Comparison of ENCODE assay signal across 13 cellular contexts in genomic region chr13:106867249-106867648, GRCh38.
DNase-seq lines count a peak whose midpoint lies in the region; ATAC-seq, FAIRE-seq and TF ChIP-seq lines count a peak whose summit lies in the region.
"Had no signal": no experiment of that assay in that cellular context is flagged by ENCODE, and none has a peak within 500 bp of the region (broad histone marks: within the 10 kb centered on the region; RNA-seq: fewer than 3 reads in every experiment).

No MANE protein-coding gene starts in this region.

- TF ChIP-seq RAD21 in HepG2 (CRISPR knock-in tag; IDR thresholded peaks at IDR 0.05), result no peak

- TF ChIP-seq EP300 in HepG2 (IDR thresholded peaks at IDR 0.05; ENCODE audit: low read depth in 2 of 2, low read length in 2 of 2), result no peak
- TF ChIP-seq EP300 in HepG2 (CRISPR knock-in tag; IDR thresholded peaks at IDR 0.05; ENCODE audit: borderline replicate concordance), result no peak

- no TSS peak for BruUV-seq in HepG2 (replicated peaks; lab: Mats Ljungman, UMichigan)

- H3K4me2 ChIP-seq in GM23248 (ENCODE audit: unreplicated experiment) (no peak overlapping the region), HepG2 (ENCODE audit: low read depth, low read length) (no peak overlapping the region)

- no peaks in the 10 kb centered on the region for H3K27me3 Mint-ChIP-seq in brain
- peaks cover 0 to 5% of the 10 kb centered on the region in 2 donors for H3K27me3 Mint-ChIP-seq in stimulated activated naive B cell treated with anti-CD40 and anti-IgM and Interleukin-4, amounts not matched to agents 10 μg/mL and 1 μg/mL and 100 μg/mL, for 72 hours

- H3K4me1 ChIP-seq in GM23248 (ENCODE audit: insufficient read depth) (no peaks in the 10 kb centered on the region), HepG2 (ENCODE audit: insufficient read depth, low read length) (no peaks in the 10 kb centered on the region)

- H3K9me3 Mint-ChIP-seq in brain, result peaks cover 0 to 3% (median 0%) of the 10 kb centered on the region in 5 experiments
- H3K9me3 Mint-ChIP-seq in stimulated activated naive B cell treated with anti-CD40 and anti-IgM and Interleukin-4, amounts not matched to agents 10 μg/mL and 1 μg/mL and 100 μg/mL, for 72 hours, result no peaks in the 10 kb centered on the region
- H3K9me3 Mint-ChIP-seq: activated CD4-positive, alpha-beta memory T cell treated with anti-CD3 and anti-CD28 coated beads, Interleukin-2, amount 10 ng/mL, durations not matched to agents 7 days and 5 days had no signal

- TF ChIP-seq CTCF in brain (conservative IDR thresholded peaks at IDR 0.05), result peak in 1 of 2 experiments; percentile 31
- TF ChIP-seq CTCF in HepG2 (CRISPR knock-in tag; IDR thresholded peaks at IDR 0.05), result no peak

- WGBS in GM23248 (ENCODE audit: low coverage in 1 of 2, low lambda C conversion rate in 2 of 2, missing lambda C conversion rate in 2 of 2), 2 experiments, result 2 to 5% methylated on average over 13 of the region's 13 CpGs
- WGBS in HepG2 (ENCODE audit: low lambda C conversion rate), result 16% methylated on average over 13 of the region's 13 CpGs

- TF ChIP-seq POLR2A in HepG2 (IDR thresholded peaks at IDR 0.05; ENCODE audit: insufficient read depth in 1 of 2, low read depth in 2 of 2, low read length in 2 of 2), result no peak

- H3K36me3 ChIP-seq in GM23248 (ENCODE audit: low read depth) (no peaks in the 10 kb centered on the region), HepG2 (replicated peaks in 1 of 2; ENCODE audit: control insufficient read depth in 1 of 2, insufficient read depth in 2 of 2, low read length in 2 of 2) (no peaks in the 10 kb centered on the region)

- intact Hi-C loops in HepG2 (cut with micrococcal nuclease; ENCODE audit: unreplicated experiment), result no loop called here

- no peak for FAIRE-seq in HepG2 (lab: Jason Lieb, UNC)

- DNase-seq in GM23248 (peak; percentile 9), HepG2 (ENCODE audit: low spot score) (no peak), DMS79 (lab: John Stamatoyannopoulos, UW) (no peak), left lobe of liver (ENCODE audit: low spot score) (no peak)
- DNase-seq in stimulated activated naive B cell treated with anti-CD40 and anti-IgM and Interleukin-4, amounts not matched to agents 10 μg/mL and 1 μg/mL and 100 μg/mL, for 72 hours, result no peak
- DNase-seq in stimulated activated naive CD4-positive, alpha-beta T cell treated with Interleukin-2 at 50 U/mL for 16 hours (lab: John Stamatoyannopoulos, UW), result no peak
- DNase-seq: activated CD4-positive, alpha-beta memory T cell treated with anti-CD3 and anti-CD28 coated beads, Interleukin-2, amount 10 ng/mL, durations not matched to agents 7 days and 5 days; DMS 273 treated with DMSO at 0.1 percent for 48 hours; foreskin melanocyte; mucosa of descending colon; NCI-H345 had no signal

- no peaks in the 10 kb centered on the region for H3K9me3 ChIP-seq in GM23248 (ENCODE audit: low read depth)
- H3K9me3 ChIP-seq in HepG2 (ENCODE audit: low read length), result no peaks in the 10 kb centered on the region
- H3K9me3 ChIP-seq: mucosa of descending colon had no signal

- H3K36me3 Mint-ChIP-seq in brain, result no peaks in the 10 kb centered on the region
- no peaks in the 10 kb centered on the region for H3K36me3 Mint-ChIP-seq in stimulated activated naive B cell treated with anti-CD40 and anti-IgM and Interleukin-4, amounts not matched to agents 10 μg/mL and 1 μg/mL and 100 μg/mL, for 72 hours

- H3K4me3 Mint-ChIP-seq in brain, result peak overlapping the region; percentile 27 to 77 (median 55)
- H3K4me3 Mint-ChIP-seq in stimulated activated naive B cell treated with anti-CD40 and anti-IgM and Interleukin-4, amounts not matched to agents 10 μg/mL and 1 μg/mL and 100 μg/mL, for 72 hours, result peak overlapping the region; percentile 20 to 67
- H3K4me3 Mint-ChIP-seq: activated CD4-positive, alpha-beta memory T cell treated with anti-CD3 and anti-CD28 coated beads, Interleukin-2, amount 10 ng/mL, durations not matched to agents 7 days and 5 days had no signal

- H3K79me2 ChIP-seq in GM23248 (ENCODE audit: insufficient read depth) (no peaks in the 10 kb centered on the region), HepG2 (ENCODE audit: insufficient read depth, low read length) (no peaks in the 10 kb centered on the region)

- no peaks in the 10 kb centered on the region for H3K9me2 ChIP-seq in GM23248 (ENCODE audit: insufficient read depth)

- H3K9ac ChIP-seq in GM23248 (no peak overlapping the region), HepG2 (ENCODE audit: insufficient read depth, low read depth, low read length) (no peak overlapping the region)

- H3K4me3 ChIP-seq in GM23248, result peak overlapping the region; percentile 31; the same call in 1 of the 2 replicates
- H3K4me3 ChIP-seq in HepG2 (replicated peaks in 1 of 3; ENCODE audit: insufficient read depth in 1 of 3, low read depth in 2 of 3, low read length in 3 of 3), result no peak overlapping the region
- H3K4me3 ChIP-seq: mucosa of descending colon had no signal

- CTCF ChIA-PET in HepG2 (lab: Yijun Ruan, JAX; ENCODE audit: low intra/inter-chr PET ratio, low total read pairs), result no interaction called here

- H3K27ac Mint-ChIP-seq in brain, result peak overlapping the region in 1 of 5 experiments; percentile 81
- no peak overlapping the region for H3K27ac Mint-ChIP-seq in stimulated activated naive B cell treated with anti-CD40 and anti-IgM and Interleukin-4, amounts not matched to agents 10 μg/mL and 1 μg/mL and 100 μg/mL, for 72 hours
- H3K27ac Mint-ChIP-seq: activated CD4-positive, alpha-beta memory T cell treated with anti-CD3 and anti-CD28 coated beads, Interleukin-2, amount 10 ng/mL, durations not matched to agents 7 days and 5 days had no signal

- POLR2A ChIA-PET in HepG2 (lab: Yijun Ruan, JAX), result no interaction called here

- H3K4me1 Mint-ChIP-seq in brain, result peaks cover 11% of the 10 kb centered on the region
- peaks cover 10 to 11% of the 10 kb centered on the region in 2 donors for H3K4me1 Mint-ChIP-seq in stimulated activated naive B cell treated with anti-CD40 and anti-IgM and Interleukin-4, amounts not matched to agents 10 μg/mL and 1 μg/mL and 100 μg/mL, for 72 hours
- H3K4me1 Mint-ChIP-seq: activated CD4-positive, alpha-beta memory T cell treated with anti-CD3 and anti-CD28 coated beads, Interleukin-2, amount 10 ng/mL, durations not matched to agents 7 days and 5 days had no signal

- no peaks in the 10 kb centered on the region for H3F3A ChIP-seq in GM23248 (ENCODE audit: insufficient read depth)

- in situ Hi-C loops in GM23248 (cut with MboI), result no loop called here
- in situ Hi-C loops in HepG2 (cut with HindIII; ENCODE audit: extremely low pct_ligation_motif_present, low pct_unique_long_range_greater_than_20kb), result no loop called here

- no peaks in the 10 kb centered on the region for H4K20me1 ChIP-seq in GM23248 (ENCODE audit: insufficient read depth)
- no peaks in the 10 kb centered on the region for H4K20me1 ChIP-seq in HepG2 (ENCODE audit: insufficient read depth, low read length)

- H3K27ac ChIP-seq in GM23248, result no peak overlapping the region
- H3K27ac ChIP-seq in HepG2 (ENCODE audit: extremely low read length, insufficient read depth, low read length), result no peak overlapping the region

- H3K27me3 ChIP-seq in GM23248 (replicated peaks; ENCODE audit: insufficient read depth), result no peaks in the 10 kb centered on the region
- no peaks in the 10 kb centered on the region for H3K27me3 ChIP-seq in HepG2 (ENCODE audit: control insufficient read depth in 1 of 2, insufficient read depth in 2 of 2, low read length in 2 of 2)

- peak; percentile 58 for ATAC-seq in HepG2
- peak; percentile 20 to 54 for ATAC-seq in stimulated activated naive B cell treated with anti-CD40 and anti-IgM and Interleukin-4, amounts not matched to agents 10 μg/mL and 1 μg/mL and 100 μg/mL, for 72 hours (replicated peaks)
- ATAC-seq in HG03442 (IDR thresholded peaks at IDR 0.05; ENCODE audit: unreplicated experiment), result no peak
- no peak for ATAC-seq in left lobe of liver
- ATAC-seq: mucosa of descending colon had no signal

- H2AFZ ChIP-seq in GM23248 (peak overlapping the region; percentile 43), HepG2 (ENCODE audit: low read length) (no peak overlapping the region)

TF ChIP-seq in HepG2, 621 proteins besides CTCF, POLR2A, EP300 and RAD21 (continues in another document):
- TF ChIP-seq HMGXB4 (CRISPR knock-in tag; IDR thresholded peaks at IDR 0.05; ENCODE audit: borderline replicate concordance in 1 of 2, low read depth in 1 of 2) (no peak), SNAI1 (CRISPR knock-in tag; IDR thresholded peaks at IDR 0.05; ENCODE audit: borderline replicate concordance) (no peak), KDM6A (CRISPR knock-in tag; IDR thresholded peaks at IDR 0.05; ENCODE audit: low read depth) (no peak), SATB2 (CRISPR knock-in tag; IDR thresholded peaks at IDR 0.05) (no peak)
- TF ChIP-seq, protein P1, sequence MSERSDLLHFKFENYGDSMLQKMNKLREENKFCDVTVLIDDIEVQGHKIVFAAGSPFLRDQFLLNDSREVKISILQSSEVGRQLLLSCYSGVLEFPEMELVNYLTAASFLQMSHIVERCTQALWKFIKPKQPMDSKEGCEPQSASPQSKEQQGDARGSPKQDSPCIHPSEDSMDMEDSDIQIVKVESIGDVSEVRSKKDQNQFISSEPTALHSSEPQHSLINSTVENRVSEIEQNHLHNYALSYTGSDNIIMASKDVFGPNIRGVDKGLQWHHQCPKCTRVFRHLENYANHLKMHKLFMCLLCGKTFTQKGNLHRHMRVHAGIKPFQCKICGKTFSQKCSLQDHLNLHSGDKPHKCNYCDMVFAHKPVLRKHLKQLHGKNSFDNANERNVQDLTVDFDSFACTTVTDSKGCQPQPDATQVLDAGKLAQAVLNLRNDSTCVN (CRISPR knock-in tag; IDR thresholded peaks at IDR 0.05; ENCODE audit: borderline replicate concordance), result no peak

Comparison
In these comparisons a context has a peak if more than half of its experiments do, and no peak if none do; other contexts are left out.
1. ATAC-seq: peak in HepG2 (single experiment) and stimulated activated naive B cell treated with anti-CD40 and anti-IgM and Interleukin-4, amounts not matched to agents 10 μg/mL and 1 μg/mL and 100 μg/mL, for 72 hours (2 of 2); none in HG03442 (single experiment) and left lobe of liver (single experiment).